In genomic region chr12:96402061-96402460, GRCh38 we compare ENCODE assay signal across 1 cellular context.
TF ChIP-seq lines count a peak whose summit lies in the region.

No MANE protein-coding gene starts in this region.

TF ChIP-seq in HCT116, 20 proteins besides CTCF, POLR2A, EP300 and RAD21:
- no peak for TF ChIP-seq ZBTB33 (IDR thresholded peaks at IDR 0.05; ENCODE audit: extremely low read depth, insufficient replicate concordance, low read length)
